ENCODE assay signal across 8 cellular contexts in genomic region chr12:52023182-52023975, GRCh38. TPM values are rescaled to one million over a fixed set of nuclear protein-coding genes. Genes with fewer than 3 reads are reported as not detected.
DNase-seq lines count a peak whose midpoint lies in the region; ATAC-seq and TF ChIP-seq lines count a peak whose summit lies in the region.

No MANE protein-coding gene starts in this region.

- H3K27me3 ChIP-seq in liver (ENCODE audit: control insufficient read depth in 4 of 4, insufficient read depth in 4 of 4, low read length in 3 of 4), result no peaks in the 10 kb centered on the region

- H3K27ac ChIP-seq in coronary artery (peak overlapping the region in 1 of 2 donors; percentile 55), liver (ENCODE audit: low read depth in 1 of 2, low read length in 2 of 2) (peak overlapping the region; percentile 35 to 52)

- H3K9me3 ChIP-seq in liver (ENCODE audit: control insufficient read depth in 4 of 4, low read length in 3 of 4), result no peaks in the 10 kb centered on the region

- H3K4me1 ChIP-seq in liver (ENCODE audit: control insufficient read depth in 4 of 4, insufficient read depth in 4 of 4, low read length in 3 of 4), result peaks cover 0 to 22% (median 14%) of the 10 kb centered on the region in 4 donors

- TF ChIP-seq RAD21 in liver (IDR thresholded peaks at IDR 0.05), result peak; percentile 82 to 89

- WGBS in liver, result 1% methylated on average over 70 of the region's 70 CpGs

- no peak overlapping the region for H3K9ac ChIP-seq in liver (ENCODE audit: low read depth in 1 of 2, low read length in 2 of 2)

- DNase-seq in DMS114 treated with DMSO at 0.1 percent for 48 hours (lab: John Stamatoyannopoulos, UW; ENCODE audit: unreplicated experiment), result peak; percentile 70
- peak; percentile 59 for DNase-seq in NCI-H226
- DNase-seq in activated CD4-positive, alpha-beta T cell treated with anti-CD3 and anti-CD28 coated beads for 48 hours, result peak; percentile 97
- no peak for DNase-seq in coronary artery (ENCODE audit: low spot score)
- peak; percentile 93 for DNase-seq in stimulated activated CD4-positive, alpha-beta T cell treated with anti-CD3 and anti-CD28 coated beads, Interleukin-4, amount 100 ng/mL, for 24 hours

- no peaks in the 10 kb centered on the region for H3K36me3 ChIP-seq in liver (ENCODE audit: control insufficient read depth in 4 of 4, insufficient read depth in 3 of 4, low read depth in 1 of 4, low read length in 3 of 4)

- TF ChIP-seq CTCF in coronary artery (IDR thresholded peaks at IDR 0.05) (peak; percentile 97), liver (IDR thresholded peaks at IDR 0.05; ENCODE audit: low read depth, low read length, missing input control) (peak; percentile 86)

- H3K4me3 ChIP-seq in coronary artery, result peak overlapping the region; percentile 79
- peak overlapping the region; percentile 41 to 58 (median 53) for H3K4me3 ChIP-seq in liver (ENCODE audit: low read depth in 1 of 3, low read length in 3 of 3)

- peak; percentile 42 for ATAC-seq in HG02588 (IDR thresholded peaks at IDR 0.05; ENCODE audit: unreplicated experiment)
- ATAC-seq in GM18873 (IDR thresholded peaks at IDR 0.05; ENCODE audit: low FRiP score, unreplicated experiment), result no peak

TF ChIP-seq in liver, 16 proteins besides CTCF, POLR2A, EP300 and RAD21:
- TF ChIP-seq SP1 (IDR thresholded peaks at IDR 0.05) (no peak), GABPA (IDR thresholded peaks at IDR 0.05 in 1 of 2, conservative IDR thresholded peaks at IDR 0.05 in 1 of 2) (no peak), HNF4A (conservative IDR thresholded peaks at IDR 0.05) (no peak)
TF ChIP-seq in liver: peak in this region for 0.

RNA-seq across cellular contexts. Expression of gene TAMALIN, which starts 16.6 kb away (rescaled TPM):
- total RNA-seq in liver, result 1 to 10 TPM; 1.9 to 9.9 TPM
- polyA plus RNA-seq in liver, result 1 to 10 TPM; 1.1 to 3.1 TPM

RNA-seq across cellular contexts. Expression of gene NR4A1, which starts 27.9 kb away (rescaled TPM):
- total RNA-seq in liver, result 1 to 10 TPM in 1 of 2 donors, under 1 TPM in 1; 0.79 to 3.8 TPM
- polyA plus RNA-seq in liver, result 1 to 10 TPM; 3.0 to 5.8 TPM

RNA-seq across cellular contexts. Expression of gene ATG101, which starts 46.4 kb away (rescaled TPM):
- total RNA-seq in liver, result 10 to 100 TPM; 12.9 to 28.4 TPM
- 10 to 100 TPM; 30.5 to 31.8 TPM for polyA plus RNA-seq in liver

RNA-seq across cellular contexts. Expression of gene SMIM41, which starts 56.1 kb away (rescaled TPM):
- total RNA-seq in liver, result under 1 TPM in 1 of 2 donors, not detected in 1; 0.50 TPM
- polyA plus RNA-seq in liver, result under 1 TPM; 0.03 to 0.24 TPM
